Comparison of ENCODE assay signal across 28 cellular contexts in genomic region chrX:137695405-137695804, GRCh38.
"Had no signal": no experiment of that assay in that cellular context is flagged by ENCODE, and none has a peak within 500 bp of the region (broad histone marks: within the 10 kb centered on the region; RNA-seq: fewer than 3 reads in every experiment).

No MANE protein-coding gene starts in this region.

- H3K36me3 Mint-ChIP-seq: mesothelial cell of epicardium; naive B cell; natural killer cell; stimulated activated naive B cell treated with anti-CD40 and anti-IgM and Interleukin-4, amounts not matched to agents 10 μg/mL and 1 μg/mL and 100 μg/mL, for 72 hours had no signal

- DNase-seq: hypothalamus; kidney glomerular epithelial cell; left cardiac atrium; left ventricle myocardium superior; lower lobe of right lung; mammary epithelial cell; mesenchymal stem cell; naive B cell; natural killer cell; nephron progenitor cell; ovary; right lobe of liver; stimulated activated CD4-positive, alpha-beta T cell treated with anti-CD3 and anti-CD28 coated beads, Interleukin-12 subunit alpha, Interleukin-12 subunit beta, amount 100 ng/mL, for 4 hours; stimulated activated CD4-positive, alpha-beta T cell treated with anti-CD3 and anti-CD28 coated beads, Interleukin-15, amount 100 ng/mL, for 24 hours; stimulated activated CD4-positive, alpha-beta T cell treated with anti-CD3 and anti-CD28 coated beads, Interleukin-2, amount 100 ng/mL, for 24 hours; stimulated activated CD4-positive, alpha-beta T cell treated with anti-CD3 and anti-CD28 coated beads, Interleukin-4, amount 100 ng/mL, for 1 hour; stimulated activated naive B cell treated with anti-CD40 and anti-IgM and Interleukin-4, amounts not matched to agents 10 μg/mL and 1 μg/mL and 100 μg/mL, for 72 hours; tibial artery; trophoblast cell; upper lobe of right lung had no signal

- H3K4me2 ChIP-seq: smooth muscle cell had no signal

- H3K9me3 ChIP-seq: lower lobe of right lung, ovary, right atrium auricular region, right lobe of liver, suprapubic skin, thoracic aorta, tibial artery, upper lobe of right lung had no signal

- H3K4me1 Mint-ChIP-seq: mesothelial cell of epicardium; naive B cell; natural killer cell; nephron progenitor cell; stimulated activated naive B cell treated with anti-CD40 and anti-IgM and Interleukin-4, amounts not matched to agents 10 μg/mL and 1 μg/mL and 100 μg/mL, for 72 hours had no signal

- H3K4me1 ChIP-seq: lower lobe of right lung, right atrium auricular region, right lobe of liver, suprapubic skin, tibial artery, upper lobe of right lung had no signal

- H3K27ac Mint-ChIP-seq: mesothelial cell of epicardium; naive B cell; natural killer cell; nephron progenitor cell; progenitor cell of endocrine pancreas; stimulated activated naive B cell treated with anti-CD40 and anti-IgM and Interleukin-4, amounts not matched to agents 10 μg/mL and 1 μg/mL and 100 μg/mL, for 72 hours; stimulated activated naive CD8-positive, alpha-beta T cell treated with anti-CD3 and anti-CD28 coated beads, Interleukin-15, Interleukin-2, amounts not matched to agents 100 ng/mL and 50 ng/mL, for 24 hours had no signal

- H3K27ac ChIP-seq: lower lobe of right lung, ovary, right atrium auricular region, right lobe of liver, suprapubic skin, thoracic aorta, tibial artery, upper lobe of right lung had no signal

- H3K9me3 Mint-ChIP-seq: natural killer cell; stimulated activated naive CD8-positive, alpha-beta T cell treated with anti-CD3 and anti-CD28 coated beads, Interleukin-15, Interleukin-2, amounts not matched to agents 100 ng/mL and 50 ng/mL, for 24 hours had no signal

- H3K27me3 Mint-ChIP-seq: naive B cell; progenitor cell of endocrine pancreas; stimulated activated naive B cell treated with anti-CD40 and anti-IgM and Interleukin-4, amounts not matched to agents 10 μg/mL and 1 μg/mL and 100 μg/mL, for 72 hours; stimulated activated naive CD8-positive, alpha-beta T cell treated with anti-CD3 and anti-CD28 coated beads, Interleukin-15, Interleukin-2, amounts not matched to agents 100 ng/mL and 50 ng/mL, for 24 hours had no signal

- H3K4me3 Mint-ChIP-seq: mesothelial cell of epicardium; naive B cell; natural killer cell; nephron progenitor cell; stimulated activated naive B cell treated with anti-CD40 and anti-IgM and Interleukin-4, amounts not matched to agents 10 μg/mL and 1 μg/mL and 100 μg/mL, for 72 hours; stimulated activated naive CD8-positive, alpha-beta T cell treated with anti-CD3 and anti-CD28 coated beads, Interleukin-15, Interleukin-2, amounts not matched to agents 100 ng/mL and 50 ng/mL, for 24 hours had no signal

- ATAC-seq: left cardiac atrium; left lobe of liver; left ventricle myocardium superior; lower lobe of right lung; natural killer cell; right lobe of liver; stimulated activated naive B cell treated with anti-CD40 and anti-IgM and Interleukin-4, amounts not matched to agents 10 μg/mL and 1 μg/mL and 100 μg/mL, for 72 hours; upper lobe of right lung had no signal

- H3K36me3 ChIP-seq: lower lobe of right lung, ovary, right atrium auricular region, right lobe of liver, suprapubic skin, thoracic aorta, tibial artery, upper lobe of right lung had no signal

- H3K27me3 ChIP-seq: ovary, right atrium auricular region, right lobe of liver, suprapubic skin, tibial artery, upper lobe of right lung had no signal

- H3K4me3 ChIP-seq: lower lobe of right lung, ovary, right atrium auricular region, right lobe of liver, smooth muscle cell, suprapubic skin, thoracic aorta, tibial artery, upper lobe of right lung had no signal
